In the genomic region with DNA sequence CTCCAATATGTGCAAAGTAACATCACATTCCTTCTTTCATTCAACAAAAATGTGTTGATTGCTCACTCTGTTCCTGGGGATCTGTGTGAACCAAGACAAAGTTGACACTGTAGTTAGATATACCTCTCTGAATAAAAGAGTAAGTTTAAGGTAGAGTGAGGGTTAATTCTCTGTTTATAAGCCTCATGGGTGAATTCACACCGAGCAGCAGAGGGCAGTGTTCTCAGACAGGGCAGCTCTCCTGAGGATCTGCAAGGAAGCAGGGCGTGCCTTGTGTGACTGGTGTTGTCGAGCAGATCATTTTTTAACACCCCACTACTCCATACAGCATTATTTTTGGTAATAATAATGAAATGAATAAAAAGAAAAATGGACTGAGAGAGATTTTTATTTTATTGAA, we compare ENCODE assay signal across 7 cellular contexts. TPM values are rescaled to one million over a fixed set of nuclear protein-coding genes. Genes with fewer than 3 reads are reported as not detected.
DNase-seq lines count a peak whose midpoint lies in the region; ATAC-seq and TF ChIP-seq lines count a peak whose summit lies in the region.

No MANE protein-coding gene starts in this region.

- TF ChIP-seq CTCF in GM12874 (IDR thresholded peaks at IDR 0.05; ENCODE audit: insufficient read depth, low read depth, low read length) (peak; percentile 38; the same call in 1 of the 2 replicates), PC-3 (conservative IDR thresholded peaks at IDR 0.05; ENCODE audit: low read depth, low read length) (peak; percentile 76), astrocyte of the spinal cord (IDR thresholded peaks at IDR 0.05; ENCODE audit: low read depth, low read length) (peak; percentile 32), lower lobe of right lung (IDR thresholded peaks at IDR 0.05) (peak; percentile 37)

- H4K20me1 ChIP-seq in PC-3 (ENCODE audit: low read length): no peaks in the 10 kb centered on the region

- POLR2A ChIA-PET in PC-3 (lab: Charles Lee; ENCODE audit: unreplicated experiment): no interaction called here

- H3K27me3 ChIP-seq in PC-3 (ENCODE audit: low read length) (no peaks in the 10 kb centered on the region), lower lobe of right lung (ENCODE audit: low read depth) (no peaks in the 10 kb centered on the region)

- H2AFZ ChIP-seq in PC-3 (ENCODE audit: low read length): no peak overlapping the region

- H3K4me3 ChIP-seq in PC-3 (ENCODE audit: low read length) (no peak overlapping the region), astrocyte of the spinal cord (ENCODE audit: low read depth, low read length) (no peak overlapping the region), lower lobe of right lung (no peak overlapping the region)

- H3K9me2 ChIP-seq in PC-3 (replicated peaks; ENCODE audit: low read length): no peaks in the 10 kb centered on the region

- no peak overlapping the region for H3K9ac ChIP-seq in PC-3 (ENCODE audit: low read length)

- no peaks in the 10 kb centered on the region for H3K9me3 ChIP-seq in PC-3 (ENCODE audit: low read length)
- H3K9me3 ChIP-seq in lower lobe of right lung: no peaks in the 10 kb centered on the region

- ATAC-seq in HG03175 (IDR thresholded peaks at IDR 0.05; ENCODE audit: unreplicated experiment) (peak; percentile 52), PC-3 (peak; percentile 65; the same call in 1 of the 2 replicates), lower lobe of right lung (peak; percentile 51 to 66), GM21528 (IDR thresholded peaks at IDR 0.05; ENCODE audit: low FRiP score, unreplicated experiment) (no peak)

- intact Hi-C loops in PC-3 (cut with micrococcal nuclease): loop anchor here (1.0 kb wide), 1 partner anchor 58 kb away; no protein-coding TSS in a partner anchor
- intact Hi-C loops in lower lobe of right lung (cut with DNase I): no loop called here

- in situ Hi-C loops in astrocyte of the spinal cord (cut with HindIII; ENCODE audit: low sequenced_read_pairs): no loop called here

- no peaks in the 10 kb centered on the region for H3K36me3 ChIP-seq in PC-3 (ENCODE audit: low read depth, low read length)
- no peaks in the 10 kb centered on the region for H3K36me3 ChIP-seq in lower lobe of right lung

- DNase-seq in PC-3 (peak; percentile 70), astrocyte of the spinal cord (ENCODE audit: low read depth, low spot score) (no peak), lower lobe of right lung (peak; percentile 61), caudate nucleus (lab: John Stamatoyannopoulos, UW) (no peak)

- no peaks in the 10 kb centered on the region for H3F3A ChIP-seq in PC-3 (ENCODE audit: low read length, unreplicated experiment)

- H3K79me2 ChIP-seq in PC-3 (ENCODE audit: low read length): no peaks in the 10 kb centered on the region

- H3K4me1 ChIP-seq in PC-3 (ENCODE audit: insufficient read depth, low read length) (no peaks in the 10 kb centered on the region), lower lobe of right lung (no peaks in the 10 kb centered on the region)

- BruUV-seq in PC-3 (replicated peaks; lab: Mats Ljungman, UMichigan): no TSS peak

- CTCF ChIA-PET in PC-3 (lab: Charles Lee): interaction anchor here (0.5 kb wide), 1 partner anchor 121 kb away, joined by 3 read pairs; no protein-coding TSS in a partner anchor

- H3K27ac ChIP-seq in PC-3 (ENCODE audit: low read length) (no peak overlapping the region), lower lobe of right lung (no peak overlapping the region), caudate nucleus (ENCODE audit: low read depth, low read length) (no peak overlapping the region)

- H3K4me2 ChIP-seq in PC-3 (ENCODE audit: low read length): no peak overlapping the region

RNA-seq across cellular contexts. Expression of a gene that starts 34.4 kb away (rescaled TPM):
- total RNA-seq in PC-3 (2014; rRNA removed) (0.12 TPM in 1 of 2 replicates, not detected in the other), lower lobe of right lung (not detected)

RNA-seq across cellular contexts. Expression of a gene that starts 40.2 kb away (rescaled TPM):
- 17.3 and 23.9 TPM in 2 replicates for total RNA-seq in PC-3 (2014; rRNA removed)
- 41.0 TPM for total RNA-seq in lower lobe of right lung

Comparison
In these comparisons a context has a peak if more than half of its experiments do, and no peak if none do; other contexts are left out.
1. DNase-seq: peak in PC-3 (single experiment) and lower lobe of right lung (single experiment); none in astrocyte of the spinal cord (single experiment) and caudate nucleus (0 of 61).
2. Peak in every context shown above with its lines, with median percentiles within 50 percentile points of each other: CTCF ChIP-seq.